Comparison of ENCODE assay signal across 15 cellular contexts in genomic region chr3:30933478-30934207, GRCh38. TPM values are rescaled to one million over a fixed set of nuclear protein-coding genes. Genes with fewer than 3 reads are reported as not detected.
DNase-seq lines count a peak whose midpoint lies in the region; ATAC-seq and TF ChIP-seq lines count a peak whose summit lies in the region.
"Had no signal": no experiment of that assay in that cellular context is flagged by ENCODE, and none has a peak within 500 bp of the region (broad histone marks: within the 10 kb centered on the region; RNA-seq: fewer than 3 reads in every experiment).

No MANE protein-coding gene starts in this region.

- H3K27me3 Mint-ChIP-seq in Caco-2 (ENCODE audit: insufficient read depth, unreplicated experiment): no peaks in the 10 kb centered on the region
- H3K27me3 Mint-ChIP-seq: activated CD8-positive, alpha-beta T cell treated with anti-CD3 and anti-CD28 coated beads for 36 hours; memory B cell had no signal

- intact Hi-C loops in Caco-2 (cut with micrococcal nuclease; ENCODE audit: unreplicated experiment): loop anchor here (1.0 to 10.0 kb wide), 5 partner anchors 28 to 601 kb away; partner anchors contain the start of gene STT3B
- intact Hi-C loops in left lung (cut with DNase I): no loop called here
- intact Hi-C loops in colonic mucosa (cut with DNase I): no loop called here

- CTCF ChIA-PET in Caco-2 (lab: Charles Lee): interaction anchor here (0.7 to 1.4 kb wide), 8 partner anchors 19 to 1668 kb away, joined by 3 to 8 read pairs (median 4); no protein-coding TSS in a partner anchor

- H3K9me3 ChIP-seq in Caco-2: no peaks in the 10 kb centered on the region
- H3K9me3 ChIP-seq in left lung: no peaks in the 10 kb centered on the region
- no peaks in the 10 kb centered on the region for H3K9me3 ChIP-seq in colonic mucosa
- H3K9me3 ChIP-seq: neutrophil had no signal

- H3K4me3 ChIP-seq in Caco-2 (ENCODE audit: low read depth, low read length) (no peak overlapping the region), left lung (no peak overlapping the region), colonic mucosa (no peak overlapping the region)

- DNase-seq in Caco-2 (peak in 1 of 2 experiments; percentile 5), NCI-H128 (lab: John Stamatoyannopoulos, UW; ENCODE audit: unreplicated experiment) (peak; percentile 56), NCI-H748 treated with DMSO at 0.1 percent for 48 hours (lab: John Stamatoyannopoulos, UW) (peak; percentile 85), left lung (no peak), colonic mucosa (no peak), ecto neural progenitor cell (ENCODE audit: low spot score) (no peak)
- no peak for DNase-seq in central memory CD4-positive, alpha-beta T cell
- DNase-seq: activated effector memory CD4-positive, alpha-beta T cell treated with anti-CD3 and anti-CD28 coated beads, Interleukin-2, amount 50 U/mL, for 16 hours; effector memory CD8-positive, alpha-beta T cell; substantia nigra had no signal

- no peak for TF ChIP-seq CTCF in Caco-2 (IDR thresholded peaks at IDR 0.05; ENCODE audit: insufficient read depth in 1 of 2, low read depth in 1 of 2, low read length in 1 of 2, severe bottlenecking in 1 of 2, unreplicated experiment in 1 of 2)
- no peak for TF ChIP-seq CTCF in left lung (IDR thresholded peaks at IDR 0.05)
- no peak for TF ChIP-seq CTCF in colonic mucosa (IDR thresholded peaks at IDR 0.05)

- H3K36me3 ChIP-seq in Caco-2 (ENCODE audit: control insufficient read depth, insufficient read depth, low read length): no peaks in the 10 kb centered on the region
- no peaks in the 10 kb centered on the region for H3K36me3 ChIP-seq in left lung
- no peaks in the 10 kb centered on the region for H3K36me3 ChIP-seq in colonic mucosa
- H3K36me3 ChIP-seq: neutrophil had no signal

- POLR2A ChIA-PET in Caco-2 (lab: Charles Lee): no interaction called here

- peak; percentile 34 for ATAC-seq in left lung
- no peak for ATAC-seq in HG03175 (IDR thresholded peaks at IDR 0.05; ENCODE audit: unreplicated experiment)
- ATAC-seq: activated CD8-positive, alpha-beta T cell treated with anti-CD3 and anti-CD28 coated beads for 36 hours had no signal

- H3K4me1 ChIP-seq in Caco-2: peaks cover 15% of the 10 kb centered on the region
- H3K4me1 ChIP-seq in left lung: peaks cover 0 to 8% of the 10 kb centered on the region in 2 donors
- no peaks in the 10 kb centered on the region for H3K4me1 ChIP-seq in colonic mucosa
- H3K4me1 ChIP-seq: foreskin keratinocyte had no signal

- peaks cover 23% of the 10 kb centered on the region for H3K9me3 Mint-ChIP-seq in Caco-2 (ENCODE audit: unreplicated experiment)
- H3K9me3 Mint-ChIP-seq: effector memory CD8-positive, alpha-beta T cell; memory B cell had no signal

- H3K27ac ChIP-seq in left lung: no peak overlapping the region
- no peak overlapping the region for H3K27ac ChIP-seq in colonic mucosa
- H3K27ac ChIP-seq: foreskin keratinocyte, neutrophil had no signal

- peak overlapping the region; percentile 17 for H3K4me3 Mint-ChIP-seq in Caco-2 (ENCODE audit: unreplicated experiment)
- H3K4me3 Mint-ChIP-seq: activated CD8-positive, alpha-beta T cell treated with anti-CD3 and anti-CD28 coated beads for 36 hours; effector memory CD8-positive, alpha-beta T cell; memory B cell had no signal

- H3K27ac Mint-ChIP-seq in Caco-2 (ENCODE audit: unreplicated experiment): peak overlapping the region; percentile 42
- H3K27ac Mint-ChIP-seq: activated CD8-positive, alpha-beta T cell treated with anti-CD3 and anti-CD28 coated beads for 36 hours; effector memory CD8-positive, alpha-beta T cell; memory B cell had no signal

- H3K9ac ChIP-seq in colonic mucosa (ENCODE audit: low read depth in 2 of 2, low read length in 2 of 2): no peak overlapping the region

- H3K4me1 Mint-ChIP-seq in Caco-2 (ENCODE audit: low read depth, unreplicated experiment): peaks cover 11% of the 10 kb centered on the region

- BruUV-seq in Caco-2 (replicated peaks; lab: Mats Ljungman, UMichigan): no TSS peak

- H3K27me3 ChIP-seq in Caco-2 (replicated peaks; ENCODE audit: control insufficient read depth, insufficient read depth, low read length): no peaks in the 10 kb centered on the region
- no peaks in the 10 kb centered on the region for H3K27me3 ChIP-seq in left lung
- no peaks in the 10 kb centered on the region for H3K27me3 ChIP-seq in colonic mucosa
- H3K27me3 ChIP-seq: foreskin keratinocyte, neutrophil had no signal

- no peaks in the 10 kb centered on the region for H3K36me3 Mint-ChIP-seq in Caco-2 (ENCODE audit: insufficient read depth, unreplicated experiment)
- H3K36me3 Mint-ChIP-seq: memory B cell had no signal

RNA-seq across cellular contexts. Expression of gene GADL1, which starts 39.2 kb away (rescaled TPM):
- total RNA-seq in Caco-2 (2022): 4.7 and 6.2 TPM in 2 replicates
- under 1 TPM in 1 of 2 donors, not detected in 1; 0.10 TPM for total RNA-seq in left lung
- not detected for total RNA-seq in colonic mucosa
- total RNA-seq: activated CD8-positive, alpha-beta T cell treated with anti-CD3 and anti-CD28 coated beads for 36 hours; foreskin keratinocyte had no signal

Comparison
In these comparisons a context has a peak if more than half of its experiments do, and no peak if none do; other contexts are left out.
1. DNase-seq: peak in NCI-H128 (single experiment) and NCI-H748 treated with DMSO at 0.1 percent for 48 hours (single experiment); none in left lung (0 of 2), colonic mucosa (single experiment), ecto neural progenitor cell (single experiment) and central memory CD4-positive, alpha-beta T cell (single experiment).